27 cellular contexts compared by ENCODE assay signal in genomic region chr20:43893930-43894329, GRCh38. TPM values are rescaled to one million over a fixed set of nuclear protein-coding genes. Genes with fewer than 3 reads are reported as not detected.
DNase-seq lines count a peak whose midpoint lies in the region; ATAC-seq and TF ChIP-seq lines count a peak whose summit lies in the region.
"Had no signal": no experiment of that assay in that cellular context is flagged by ENCODE, and none has a peak within 500 bp of the region (broad histone marks: within the 10 kb centered on the region; RNA-seq: fewer than 3 reads in every experiment).

No MANE protein-coding gene starts in this region.

- no peak overlapping the region for H3K9ac ChIP-seq in HUES48 (ENCODE audit: low read depth, low read length)

- H3K9me3 ChIP-seq in HUES48 (ENCODE audit: control insufficient read depth, insufficient read depth, low read length), result peaks cover 6% of the 10 kb centered on the region; the same call in 1 of the 2 replicates
- peaks cover 10% of the 10 kb centered on the region for H3K9me3 ChIP-seq in RWPE2 (ENCODE audit: severe bottlenecking)
- H3K9me3 ChIP-seq in lower lobe of right lung, result peaks cover 15% of the 10 kb centered on the region
- peaks cover 0 to 21% (median 17%) of the 10 kb centered on the region in 3 donors for H3K9me3 ChIP-seq in tibial artery
- H3K9me3 ChIP-seq: BE2C, HAP-1, uterus had no signal

- H3K27me3 ChIP-seq in HUES48 (ENCODE audit: control insufficient read depth, insufficient read depth, low read length) (no peaks in the 10 kb centered on the region), RWPE2 (ENCODE audit: insufficient read depth, poor library complexity, severe bottlenecking) (no peaks in the 10 kb centered on the region), lower lobe of right lung (ENCODE audit: low read depth) (no peaks in the 10 kb centered on the region), tibial artery (peaks cover 0 to 2% of the 10 kb centered on the region in 2 donors)
- H3K27me3 ChIP-seq: BE2C, left lung, uterus had no signal

- intact Hi-C loops in lower lobe of right lung (cut with DNase I), result no loop called here
- intact Hi-C loops in tibial artery (cut with DNase I; ENCODE audit: low total_unique reads), result no loop called here

- DNase-seq in Daoy (ENCODE audit: low read depth) (peak; percentile 37), RWPE2 (ENCODE audit: low spot score) (no peak), fibroblast of peridontal ligament (ENCODE audit: extremely low read depth) (peak; percentile 22), lower lobe of right lung (no peak), tibial artery (no peak)
- DNase-seq: activated B cell treated with CpG ODN at 0.5 μM for 24 hours; activated CD4-positive, alpha-beta T cell treated with anti-CD3 and anti-CD28 coated beads, Interleukin-2, amount 50 U/mL, for 48 hours; activated CD8-positive, alpha-beta memory T cell treated with anti-CD3 and anti-CD28 coated beads, Interleukin-2, amount 50 U/mL, for 4 hours; activated naive CD4-positive, alpha-beta T cell treated with anti-CD3 and anti-CD28 coated beads, Interleukin-2, amount 50 U/mL, for 16 hours; BE2C; caudate nucleus; foreskin melanocyte; immature natural killer cell; KBM-7; left lung; naive thymus-derived CD8-positive, alpha-beta T cell; NCI-H526; Right ventricle myocardium superior; stimulated activated CD4-positive, alpha-beta T cell treated with anti-CD3 and anti-CD28 coated beads, Interleukin-4, amount 100 ng/mL, for 4 hours; stimulated activated naive CD4-positive, alpha-beta T cell; T-helper 9 cell; uterus had no signal

- H3K4me3 ChIP-seq in HUES48 (ENCODE audit: low read depth, low read length) (no peak overlapping the region), RWPE2 (ENCODE audit: severe bottlenecking) (no peak overlapping the region), lower lobe of right lung (no peak overlapping the region), tibial artery (no peak overlapping the region)
- H3K4me3 ChIP-seq: HAP-1, left lung, uterus had no signal

- no peaks in the 10 kb centered on the region for H3K36me3 ChIP-seq in HUES48 (ENCODE audit: control insufficient read depth, insufficient read depth, low read length)
- no peaks in the 10 kb centered on the region for H3K36me3 ChIP-seq in RWPE2 (ENCODE audit: low read depth)
- H3K36me3 ChIP-seq in lower lobe of right lung, result no peaks in the 10 kb centered on the region
- no peaks in the 10 kb centered on the region for H3K36me3 ChIP-seq in tibial artery
- H3K36me3 ChIP-seq: BE2C, HAP-1, left lung, uterus had no signal

- ATAC-seq in RWPE2 (ENCODE audit: low read depth), result peak; percentile 91
- ATAC-seq in lower lobe of right lung, result no peak
- no peak for ATAC-seq in HG03460 (IDR thresholded peaks at IDR 0.05; ENCODE audit: unreplicated experiment)
- no peak for ATAC-seq in HG03442 (IDR thresholded peaks at IDR 0.05; ENCODE audit: unreplicated experiment)
- ATAC-seq: left lung; naive thymus-derived CD8-positive, alpha-beta T cell had no signal

- TF ChIP-seq CTCF in RWPE2 (IDR thresholded peaks at IDR 0.05; ENCODE audit: poor library complexity, severe bottlenecking) (no peak), lower lobe of right lung (IDR thresholded peaks at IDR 0.05) (no peak), tibial artery (IDR thresholded peaks at IDR 0.05) (no peak)

- peak overlapping the region; percentile 87 for H3K27ac ChIP-seq in HUES48 (ENCODE audit: low read depth, low read length)
- H3K27ac ChIP-seq in RWPE2 (ENCODE audit: poor library complexity, severe bottlenecking), result no peak overlapping the region
- no peak overlapping the region for H3K27ac ChIP-seq in lower lobe of right lung
- no peak overlapping the region for H3K27ac ChIP-seq in tibial artery
- H3K27ac ChIP-seq: left lung, uterus had no signal

- H3K4me1 ChIP-seq in HUES48 (ENCODE audit: control insufficient read depth, insufficient read depth, low read length) (peaks cover 16% of the 10 kb centered on the region), RWPE2 (ENCODE audit: insufficient read depth, poor library complexity, severe bottlenecking) (peaks cover 6% of the 10 kb centered on the region), lower lobe of right lung (no peaks in the 10 kb centered on the region), tibial artery (no peaks in the 10 kb centered on the region)
- H3K4me1 ChIP-seq: BE2C, HAP-1, left lung, uterus had no signal

RNA-seq across cellular contexts. Expression of gene TOX2, which starts 20.7 kb away (rescaled TPM):
- total RNA-seq in Daoy (2014; rRNA removed; shearing (Covaris generic)), result 0.06 and 1.3 TPM in 2 replicates
- total RNA-seq in lower lobe of right lung, result 16.3 TPM
- total RNA-seq: osteocyte had no signal

Comparison
In these comparisons a context has a peak if more than half of its experiments do, and no peak if none do; other contexts are left out.
1. DNase-seq: peak in Daoy (single experiment) and fibroblast of peridontal ligament (single experiment); none in RWPE2 (single experiment), lower lobe of right lung (single experiment) and tibial artery (0 of 2).